In genomic region chr2:106816974-106817373, GRCh38 we compare ENCODE assay signal across 13 cellular contexts.
"Had no signal": no experiment of that assay in that cellular context is flagged by ENCODE, and none has a peak within 500 bp of the region (broad histone marks: within the 10 kb centered on the region; RNA-seq: fewer than 3 reads in every experiment).

No MANE protein-coding gene starts in this region.

- DNase-seq: activated CD4-positive, alpha-beta memory T cell treated with anti-CD3 and anti-CD28 coated beads for 36 hours; activated CD4-positive, CD25-positive, alpha-beta regulatory T cell treated with anti-CD3 and anti-CD28 coated beads, Interleukin-2, amount 50 U/mL, for 72 hours; activated gamma-delta T cell; activated T-cell treated with anti-CD3 and anti-CD28 coated beads, Interleukin-2, amount 50 U/mL, for 4 hours; foreskin keratinocyte; mucosa of descending colon; natural killer cell; stimulated activated CD4-positive, alpha-beta T cell treated with anti-CD3 and anti-CD28 coated beads, Interleukin-12 subunit alpha, Interleukin-12 subunit beta, amount 100 ng/mL, for 4 hours; stimulated activated naive CD4-positive, alpha-beta T cell treated with Interleukin-2 at 50 U/mL for 16 hours had no signal

- H3K27ac ChIP-seq: breast epithelium, foreskin keratinocyte, vagina had no signal

- H3K27me3 ChIP-seq: breast epithelium, foreskin keratinocyte, vagina had no signal

- H3K27ac Mint-ChIP-seq: activated CD4-positive, alpha-beta memory T cell treated with anti-CD3 and anti-CD28 coated beads for 36 hours; activated naive CD8-positive, alpha-beta T cell; natural killer cell; progenitor cell of endocrine pancreas had no signal

- H3K9me3 ChIP-seq: mucosa of descending colon, vagina had no signal

- H3K4me1 ChIP-seq: breast epithelium, foreskin keratinocyte, vagina had no signal

- H3K4me1 Mint-ChIP-seq: natural killer cell had no signal

- H3K36me3 ChIP-seq: breast epithelium, vagina had no signal

- H3K36me3 Mint-ChIP-seq: activated CD4-positive, alpha-beta memory T cell treated with anti-CD3 and anti-CD28 coated beads for 36 hours; activated naive CD8-positive, alpha-beta T cell had no signal

- ATAC-seq: activated T-cell treated with anti-CD3 and anti-CD28 coated beads, Interleukin-2, amount 50 U/mL, for 4 hours; foreskin keratinocyte; mucosa of descending colon; natural killer cell had no signal

- H3K9me3 Mint-ChIP-seq: activated CD4-positive, alpha-beta memory T cell treated with anti-CD3 and anti-CD28 coated beads for 36 hours; activated T-cell treated with anti-CD3 and anti-CD28 coated beads, Interleukin-2, amount 50 U/mL, for 4 hours had no signal

- H3K4me3 ChIP-seq: breast epithelium, mucosa of descending colon, vagina had no signal

- H3K4me3 Mint-ChIP-seq: activated CD4-positive, alpha-beta memory T cell treated with anti-CD3 and anti-CD28 coated beads for 36 hours; activated naive CD8-positive, alpha-beta T cell; activated T-cell treated with anti-CD3 and anti-CD28 coated beads, Interleukin-2, amount 50 U/mL, for 4 hours; natural killer cell had no signal

- H3K27me3 Mint-ChIP-seq: activated CD4-positive, alpha-beta memory T cell treated with anti-CD3 and anti-CD28 coated beads for 36 hours; progenitor cell of endocrine pancreas had no signal
